Comparison of ENCODE assay signal across 36 cellular contexts in the genomic region with DNA sequence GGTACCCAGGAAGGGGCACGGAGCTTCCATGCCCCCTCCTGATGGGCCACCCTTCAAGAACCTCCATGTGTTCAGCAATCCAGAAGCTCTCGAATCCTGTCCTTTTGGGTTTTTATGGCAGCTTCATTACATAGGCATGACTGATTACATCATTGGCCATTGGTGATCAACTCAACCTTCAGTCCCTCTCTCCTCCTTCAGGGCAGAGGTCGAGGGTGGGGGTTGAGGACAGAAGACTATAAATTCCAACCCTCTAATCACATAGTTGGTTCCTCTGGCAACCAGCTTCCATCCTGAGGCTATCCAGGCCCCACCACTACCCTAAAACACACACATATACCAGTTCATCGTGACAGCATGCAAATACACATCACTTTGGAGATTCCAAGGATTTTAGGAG.
"Had no signal": no experiment of that assay in that cellular context is flagged by ENCODE, and none has a peak within 500 bp of the region (broad histone marks: within the 10 kb centered on the region; RNA-seq: fewer than 3 reads in every experiment).

No MANE protein-coding gene starts in this region.

- H3K27ac ChIP-seq: ascending aorta, VCaP had no signal

- H3K4me1 Mint-ChIP-seq: activated naive CD4-positive, alpha-beta T cell treated with anti-CD3 and anti-CD28 coated beads, Interleukin-2, amount 10 ng/mL, durations not matched to agents 7 days and 5 days; activated naive CD4-positive, alpha-beta T cell treated with anti-CD3 and anti-CD28 coated beads, Interleukin-2, amount 50 U/mL, for 24 hours; activated T-helper 17 cell treated with anti-CD3 and anti-CD28 coated beads, Interleukin-2, amount 50 U/mL, for 72 hours; brain had no signal

- H3K4me3 Mint-ChIP-seq: activated B cell treated with CpG ODN at 0.5 μM for 24 hours; activated CD4-positive, alpha-beta memory T cell treated with anti-CD3 and anti-CD28 coated beads for 36 hours; activated CD4-positive, alpha-beta T cell treated with anti-CD3 and anti-CD28 coated beads, Interleukin-2, amount 10 ng/mL, durations not matched to agents 24 days and 14 days; activated CD8-positive, alpha-beta T cell treated with anti-CD3 and anti-CD28 coated beads for 36 hours; activated naive CD4-positive, alpha-beta T cell treated with anti-CD3 and anti-CD28 coated beads, Interleukin-2, amount 10 ng/mL, durations not matched to agents 7 days and 5 days; activated naive CD4-positive, alpha-beta T cell treated with anti-CD3 and anti-CD28 coated beads, Interleukin-2, amount 50 U/mL, for 24 hours; activated naive CD8-positive, alpha-beta T cell; activated naive CD8-positive, alpha-beta T cell treated with anti-CD3 and anti-CD28 coated beads, Interleukin-2, amount 10 ng/mL, durations not matched to agents 7 days and 5 days; activated naive CD8-positive, alpha-beta T cell treated with anti-CD3 and anti-CD28 coated beads, Interleukin-2, amount 50 U/mL, for 24 hours; activated T-cell treated with anti-CD3 and anti-CD28 coated beads, Interleukin-2, amount 50 U/mL, for 4 hours; activated T-cell treated with anti-CD3 and anti-CD28 coated beads, Interleukin-2, amount 50 U/mL, for 72 hours; activated T-helper 1 cell treated with anti-CD3 and anti-CD28 coated beads, Interleukin-12 subunit alpha, Interleukin-12 subunit beta, Interleukin-2, Interleukin-4 antibody, amounts not matched to agents 30 ng/mL and 10 ng/mL and 1 ng/mL, durations not matched to agents 14 hours and 24 hours and 36 hours; activated T-helper 17 cell treated with anti-CD3 and anti-CD28 coated beads, Interleukin-2, amount 50 U/mL, for 72 hours; brain; T-helper 1 cell treated with Interleukin-12 subunit alpha and Interleukin-12 subunit beta and Interleukin-4 antibody, amounts not matched to agents 30 μg/mL and 1 μg/mL, for 36 hours; T-helper 2 cell treated with Interferon-gamma antibody and Interleukin-4, amounts not matched to agents 5 μg/mL and 100 μg/mL, for 36 hours had no signal

- FAIRE-seq: TTC549 had no signal

- H3K4me1 ChIP-seq: ascending aorta had no signal

- H3K4me3 ChIP-seq: ascending aorta had no signal

- DNase-seq: activated B cell treated with CpG ODN at 0.5 μM for 24 hours; activated CD4-positive, alpha-beta memory T cell treated with anti-CD3 and anti-CD28 coated beads for 36 hours; activated CD4-positive, alpha-beta T cell treated with anti-CD3 and anti-CD28 coated beads for 4 hours; activated CD4-positive, alpha-beta T cell treated with anti-CD3 and anti-CD28 coated beads, Interleukin-2, amount 10 ng/mL, durations not matched to agents 24 days and 14 days; activated CD4-positive, alpha-beta T cell treated with anti-CD3 and anti-CD28 coated beads, Interleukin-2, amount 50 U/mL, for 1 hour; activated CD4-positive, alpha-beta T cell treated with anti-CD3 and anti-CD28 coated beads, Interleukin-2, amount 50 U/mL, for 4 hours; activated CD4-positive, CD25-positive, alpha-beta regulatory T cell treated with anti-CD3 and anti-CD28 coated beads, Interleukin-2, amount 50 U/mL, for 72 hours; activated CD8-positive, alpha-beta memory T cell treated with anti-CD3 and anti-CD28 coated beads, Interleukin-2, amount 50 U/mL, for 4 hours; activated CD8-positive, alpha-beta T cell treated with anti-CD3 and anti-CD28 coated beads for 36 hours; activated effector memory CD4-positive, alpha-beta T cell treated with anti-CD3 and anti-CD28 coated beads, Interleukin-2, amount 50 U/mL, for 16 hours; activated gamma-delta T cell treated with Interleukin-2 at 50 U/mL for 16 hours; activated naive CD4-positive, alpha-beta T cell treated with anti-CD3 and anti-CD28 coated beads, Interleukin-2, amount 10 ng/mL, durations not matched to agents 7 days and 5 days; activated naive CD4-positive, alpha-beta T cell treated with Interleukin-2 at 50 U/mL for 16 hours; activated naive CD8-positive, alpha-beta T cell treated with anti-CD3 and anti-CD28 coated beads, Interleukin-2, amount 10 ng/mL, durations not matched to agents 7 days and 5 days; activated naive CD8-positive, alpha-beta T cell treated with anti-CD3 and anti-CD28 coated beads, Interleukin-2, amount 50 U/mL, for 24 hours; activated T-cell treated with anti-CD3 and anti-CD28 coated beads for 4 hours; activated T-cell treated with anti-CD3 and anti-CD28 coated beads, Interleukin-2, amount 50 U/mL, for 1 hour; activated T-cell treated with anti-CD3 and anti-CD28 coated beads, Interleukin-2, amount 50 U/mL, for 4 hours; activated T-cell treated with anti-CD3 and anti-CD28 coated beads, Interleukin-2, amount 50 U/mL, for 72 hours; amygdala; anterior cingulate cortex; central memory CD4-positive, alpha-beta T cell; SW 1271; T-helper 1 cell; T-helper 2 cell; T-helper 9 cell had no signal

- H3K27ac Mint-ChIP-seq: activated B cell treated with CpG ODN at 0.5 μM for 24 hours; activated CD4-positive, alpha-beta memory T cell treated with anti-CD3 and anti-CD28 coated beads for 36 hours; activated CD4-positive, alpha-beta T cell treated with anti-CD3 and anti-CD28 coated beads, Interleukin-2, amount 10 ng/mL, durations not matched to agents 24 days and 14 days; activated CD8-positive, alpha-beta T cell treated with anti-CD3 and anti-CD28 coated beads for 36 hours; activated naive CD4-positive, alpha-beta T cell treated with anti-CD3 and anti-CD28 coated beads, Interleukin-2, amount 10 ng/mL, durations not matched to agents 7 days and 5 days; activated naive CD4-positive, alpha-beta T cell treated with anti-CD3 and anti-CD28 coated beads, Interleukin-2, amount 50 U/mL, for 24 hours; activated naive CD8-positive, alpha-beta T cell; activated naive CD8-positive, alpha-beta T cell treated with anti-CD3 and anti-CD28 coated beads, Interleukin-2, amount 10 ng/mL, durations not matched to agents 7 days and 5 days; activated naive CD8-positive, alpha-beta T cell treated with anti-CD3 and anti-CD28 coated beads, Interleukin-2, amount 50 U/mL, for 24 hours; activated T-cell treated with anti-CD3 and anti-CD28 coated beads, Interleukin-2, amount 50 U/mL, for 72 hours; activated T-helper 1 cell treated with anti-CD3 and anti-CD28 coated beads, Interleukin-12 subunit alpha, Interleukin-12 subunit beta, Interleukin-2, Interleukin-4 antibody, amounts not matched to agents 30 ng/mL and 10 ng/mL and 1 ng/mL, durations not matched to agents 14 hours and 24 hours and 36 hours; activated T-helper 17 cell treated with anti-CD3 and anti-CD28 coated beads, Interleukin-2, amount 50 U/mL, for 72 hours; brain; T-helper 1 cell treated with Interleukin-12 subunit alpha and Interleukin-12 subunit beta and Interleukin-4 antibody, amounts not matched to agents 30 μg/mL and 1 μg/mL, for 36 hours; T-helper 2 cell treated with Interferon-gamma antibody and Interleukin-4, amounts not matched to agents 5 μg/mL and 100 μg/mL, for 36 hours had no signal

- H3K9me3 Mint-ChIP-seq: activated B cell treated with CpG ODN at 0.5 μM for 24 hours; activated CD4-positive, alpha-beta memory T cell treated with anti-CD3 and anti-CD28 coated beads for 36 hours; activated CD4-positive, alpha-beta T cell treated with anti-CD3 and anti-CD28 coated beads, Interleukin-2, amount 10 ng/mL, durations not matched to agents 24 days and 14 days; activated CD8-positive, alpha-beta T cell treated with anti-CD3 and anti-CD28 coated beads for 36 hours; activated naive CD4-positive, alpha-beta T cell treated with anti-CD3 and anti-CD28 coated beads, Interleukin-2, amount 10 ng/mL, durations not matched to agents 7 days and 5 days; activated naive CD4-positive, alpha-beta T cell treated with anti-CD3 and anti-CD28 coated beads, Interleukin-2, amount 50 U/mL, for 24 hours; activated naive CD8-positive, alpha-beta T cell treated with anti-CD3 and anti-CD28 coated beads, Interleukin-2, amount 10 ng/mL, durations not matched to agents 7 days and 5 days; activated naive CD8-positive, alpha-beta T cell treated with anti-CD3 and anti-CD28 coated beads, Interleukin-2, amount 50 U/mL, for 24 hours; activated T-cell treated with anti-CD3 and anti-CD28 coated beads, Interleukin-2, amount 50 U/mL, for 4 hours; activated T-cell treated with anti-CD3 and anti-CD28 coated beads, Interleukin-2, amount 50 U/mL, for 72 hours; activated T-helper 1 cell treated with anti-CD3 and anti-CD28 coated beads, Interleukin-12 subunit alpha, Interleukin-12 subunit beta, Interleukin-2, Interleukin-4 antibody, amounts not matched to agents 30 ng/mL and 10 ng/mL and 1 ng/mL, durations not matched to agents 14 hours and 24 hours and 36 hours; activated T-helper 17 cell treated with anti-CD3 and anti-CD28 coated beads, Interleukin-2, amount 50 U/mL, for 72 hours; T-helper 1 cell treated with Interleukin-12 subunit alpha and Interleukin-12 subunit beta and Interleukin-4 antibody, amounts not matched to agents 30 μg/mL and 1 μg/mL, for 36 hours; T-helper 2 cell treated with Interferon-gamma antibody and Interleukin-4, amounts not matched to agents 5 μg/mL and 100 μg/mL, for 36 hours had no signal

- H3K36me3 Mint-ChIP-seq: activated CD4-positive, alpha-beta memory T cell treated with anti-CD3 and anti-CD28 coated beads for 36 hours; activated naive CD4-positive, alpha-beta T cell treated with anti-CD3 and anti-CD28 coated beads, Interleukin-2, amount 10 ng/mL, durations not matched to agents 7 days and 5 days; activated naive CD4-positive, alpha-beta T cell treated with anti-CD3 and anti-CD28 coated beads, Interleukin-2, amount 50 U/mL, for 24 hours; activated naive CD8-positive, alpha-beta T cell; activated naive CD8-positive, alpha-beta T cell treated with anti-CD3 and anti-CD28 coated beads, Interleukin-2, amount 10 ng/mL, durations not matched to agents 7 days and 5 days; brain had no signal

- ATAC-seq: activated CD8-positive, alpha-beta T cell treated with anti-CD3 and anti-CD28 coated beads for 36 hours; activated naive CD8-positive, alpha-beta T cell treated with anti-CD3 and anti-CD28 coated beads, Interleukin-2, amount 50 U/mL, for 24 hours; activated T-helper 17 cell treated with anti-CD3 and anti-CD28 coated beads, Interleukin-2, amount 50 U/mL, for 72 hours had no signal

- H3K9me3 ChIP-seq: ascending aorta had no signal

- H3K27me3 Mint-ChIP-seq: activated CD4-positive, alpha-beta memory T cell treated with anti-CD3 and anti-CD28 coated beads for 36 hours; activated CD8-positive, alpha-beta T cell treated with anti-CD3 and anti-CD28 coated beads for 36 hours; activated naive CD4-positive, alpha-beta T cell treated with anti-CD3 and anti-CD28 coated beads, Interleukin-2, amount 10 ng/mL, durations not matched to agents 7 days and 5 days; activated naive CD4-positive, alpha-beta T cell treated with anti-CD3 and anti-CD28 coated beads, Interleukin-2, amount 50 U/mL, for 24 hours; activated naive CD8-positive, alpha-beta T cell; activated naive CD8-positive, alpha-beta T cell treated with anti-CD3 and anti-CD28 coated beads, Interleukin-2, amount 10 ng/mL, durations not matched to agents 7 days and 5 days; activated naive CD8-positive, alpha-beta T cell treated with anti-CD3 and anti-CD28 coated beads, Interleukin-2, amount 50 U/mL, for 24 hours had no signal

- H3K36me3 ChIP-seq: ascending aorta had no signal

- H3K27me3 ChIP-seq: ascending aorta had no signal
